In the genomic region with DNA sequence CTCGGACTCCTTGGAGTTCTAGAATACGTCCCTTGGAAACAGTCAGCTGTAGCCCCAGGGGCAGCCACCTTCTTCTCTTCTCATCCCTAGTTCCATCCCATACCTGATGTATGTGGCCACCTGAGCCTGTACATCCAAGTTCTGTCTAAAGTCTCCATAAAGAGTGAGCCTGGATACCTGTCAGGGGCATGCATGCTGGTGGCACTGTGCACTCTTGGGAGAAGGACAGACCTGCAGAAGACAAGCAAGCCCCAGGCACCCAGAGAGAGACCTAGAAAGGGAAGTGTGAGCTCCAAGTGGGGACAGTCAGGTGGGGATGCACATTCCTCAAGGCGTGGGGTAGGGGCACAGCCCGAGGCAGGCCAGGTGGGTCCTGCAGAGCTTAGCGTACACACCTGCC, we compare ENCODE assay signal across 20 cellular contexts. TPM values are rescaled to one million over a fixed set of nuclear protein-coding genes. Genes with fewer than 3 reads are reported as not detected.
"Had no signal": no experiment of that assay in that cellular context is flagged by ENCODE, and none has a peak within 500 bp of the region (broad histone marks: within the 10 kb centered on the region; RNA-seq: fewer than 3 reads in every experiment).

No MANE protein-coding gene starts in this region.

- H3K27ac ChIP-seq: SJSA1, SK-N-MC had no signal

- H3K36me3 ChIP-seq: MG63, SJSA1 had no signal

- H3K9me3 ChIP-seq: MG63, SJSA1 had no signal

- H3K4me3 ChIP-seq: MG63, SJSA1, SK-N-MC had no signal

- DNase-seq: IMR-90, Karpas-422, KG1, MG63, NCI-H1092, NCI-H1105 treated with DMSO at 0.1 percent for 48 hours, NCI-H1417 treated with DMSO at 0.1 percent for 48 hours, NCI-H1694, NCI-H2029 treated with DMSO at 0.1 percent for 48 hours, NCI-H2107, NCI-H2227 treated with DMSO at 0.1 percent for 48 hours, NCI-H524, NCI-H526 treated with DMSO at 0.1 percent for 48 hours, NCI-H748 treated with DMSO at 0.1 percent for 48 hours, Right ventricle myocardium superior, RPMI8226, SIG-M5 had no signal

- H3K27me3 ChIP-seq: MG63, SJSA1 had no signal

- H3K4me1 ChIP-seq: SJSA1 had no signal

RNA-seq across cellular contexts. Expression of gene SIAH3, which starts 21.4 kb away (rescaled TPM):
- total RNA-seq: IMR-90, NCI-H460, Right ventricle myocardium superior had no signal
